In genomic region chr1:19894218-19894617, GRCh38 we compare ENCODE assay signal across 22 cellular contexts. TPM values are rescaled to one million over a fixed set of nuclear protein-coding genes. Genes with fewer than 3 reads are reported as not detected.
DNase-seq lines count a peak whose midpoint lies in the region; ATAC-seq, FAIRE-seq and TF ChIP-seq lines count a peak whose summit lies in the region.
"Had no signal": no experiment of that assay in that cellular context is flagged by ENCODE, and none has a peak within 500 bp of the region (broad histone marks: within the 10 kb centered on the region; RNA-seq: fewer than 3 reads in every experiment).

No MANE protein-coding gene starts in this region.

- 71% methylated on average over 5 of the region's 5 CpGs for WGBS in A549 (ENCODE audit: missing lambda C conversion rate)
- no CpG with 5 or more reads among the region's 5 CpGs for WGBS in IMR-90 (ENCODE audit: extremely low coverage in 2 of 2, insufficient read length in 1 of 2), 2 experiments

- H2BK5ac ChIP-seq in IMR-90 (ENCODE audit: low read depth, low read length, poor library complexity, severe bottlenecking), result no peak overlapping the region

- TF ChIP-seq CTCF in A549 (IDR thresholded peaks at IDR 0.05) (no peak), IMR-90 (conservative IDR thresholded peaks at IDR 0.05; ENCODE audit: low read depth, low read length) (no peak), astrocyte of the spinal cord (IDR thresholded peaks at IDR 0.05; ENCODE audit: low read depth, low read length) (no peak), Peyer's patch (IDR thresholded peaks at IDR 0.05) (no peak)

- H4K8ac ChIP-seq in IMR-90 (ENCODE audit: low read depth in 2 of 2, low read length in 2 of 2), result no peak overlapping the region

- H2BK20ac ChIP-seq in IMR-90 (ENCODE audit: low read depth, low read length), result no peak overlapping the region

- no peak overlapping the region for H2BK15ac ChIP-seq in IMR-90 (ENCODE audit: low read depth, low read length)

- no peak for TF ChIP-seq EP300 in A549 (IDR thresholded peaks at IDR 0.05)

- H3K36me3 ChIP-seq in IMR-90 (ENCODE audit: control insufficient read depth, insufficient read depth, low read length) (peaks cover 23% of the 10 kb centered on the region), Peyer's patch (peaks cover 0 to 78% (median 0%) of the 10 kb centered on the region in 3 donors)

- DNase-seq in A549 (ENCODE audit: low read depth in 1 of 2, low spot score in 1 of 2), result no peak
- no peak for DNase-seq in IMR-90
- peak; percentile 26 for DNase-seq in astrocyte of the spinal cord (ENCODE audit: low read depth, low spot score)
- DNase-seq in fibroblast of the conjunctiva (ENCODE audit: low read depth), result peak; percentile 14
- DNase-seq in NCI-H2196 treated with DMSO at 0.1 percent for 48 hours (lab: John Stamatoyannopoulos, UW; ENCODE audit: unreplicated experiment), result no peak
- no peak for DNase-seq in Peyer's patch
- DNase-seq in effector CD4-positive, alpha-beta T cell, result no peak
- DNase-seq: BE2C; CD4-positive, CD25-positive, alpha-beta regulatory T cell; H9; NCI-H1105; NCI-H146; NCI-H2029; NCI-H226; NCI-H510A treated with DMSO at 0.1 percent for 48 hours; NCI-H748 treated with DMSO at 0.1 percent for 48 hours; Right ventricle myocardium superior had no signal

- H3K4ac ChIP-seq in IMR-90 (ENCODE audit: low read depth, low read length), result no peak overlapping the region

- no peak overlapping the region for H4K5ac ChIP-seq in IMR-90 (ENCODE audit: low read depth, low read length)

- FAIRE-seq in A549 (lab: Jason Lieb, UNC), result no peak
- FAIRE-seq: A204.1, HTR-8/SVneo had no signal

- no peak overlapping the region for H3K23ac ChIP-seq in IMR-90 (ENCODE audit: low read depth, low read length)

- no peak overlapping the region for H2BK120ac ChIP-seq in IMR-90 (ENCODE audit: low read depth, low read length)

- H3K27me3 ChIP-seq in IMR-90 (ENCODE audit: control insufficient read depth, insufficient read depth, low read length) (no peaks in the 10 kb centered on the region), Peyer's patch (no peaks in the 10 kb centered on the region)
- H3K27me3 ChIP-seq: BE2C had no signal

- peaks cover 19% of the 10 kb centered on the region; the same call in 2 of the 3 replicates for H3K4me1 ChIP-seq in A549
- peaks cover 3% of the 10 kb centered on the region for H3K4me1 ChIP-seq in IMR-90 (ENCODE audit: control insufficient read depth, insufficient read depth, low read length)
- no peaks in the 10 kb centered on the region for H3K4me1 ChIP-seq in Peyer's patch
- H3K4me1 ChIP-seq: BE2C had no signal

- no peak overlapping the region for H4K91ac ChIP-seq in IMR-90 (ENCODE audit: insufficient read depth, low read depth, low read length)

- in situ Hi-C loops in IMR-90 (cut with MboI; ENCODE audit: low sequenced_read_pairs), result no loop called here
- in situ Hi-C loops in astrocyte of the spinal cord (cut with HindIII; ENCODE audit: low sequenced_read_pairs), result no loop called here

- TF ChIP-seq RAD21 in A549 (conservative IDR thresholded peaks at IDR 0.05 in 1 of 2, IDR thresholded peaks at IDR 0.05 in 1 of 2), result no peak
- TF ChIP-seq RAD21 in IMR-90 (IDR thresholded peaks at IDR 0.05; ENCODE audit: low read length), result no peak

- no peak overlapping the region for H3K14ac ChIP-seq in IMR-90 (replicated peaks; ENCODE audit: low read depth, low read length)

- intact Hi-C loops in IMR-90 (cut with micrococcal nuclease), result no loop called here

- H2AFZ ChIP-seq in IMR-90 (replicated peaks; ENCODE audit: low read length, poor library complexity), result no peak overlapping the region

- H3K18ac ChIP-seq in IMR-90 (ENCODE audit: low read depth, low read length), result no peak overlapping the region

- CTCF ChIA-PET in A549 (lab: Yijun Ruan, JAX) (interaction anchor here (0.8 to 4.2 kb wide), 4 partner anchors 12 to 25 kb away, joined by 3 to 27 read pairs (median 4); partner anchors contain the start of gene OTUD3), IMR-90 (lab: Yijun Ruan, JAX) (no interaction called here)

- no peak overlapping the region for H3K9ac ChIP-seq in IMR-90 (ENCODE audit: low read depth, low read length)
- H3K9ac ChIP-seq: KMS-11 had no signal

- POLR2A ChIA-PET in A549 (lab: Yijun Ruan, JAX) (interaction anchor here (2.2 kb wide), 1 partner anchor 12 kb away, joined by 10 read pairs; the partner anchor contains the start of gene OTUD3), IMR-90 (lab: Charles Lee; ENCODE audit: unreplicated experiment) (no interaction called here)

- H4K20me1 ChIP-seq in IMR-90 (ENCODE audit: insufficient read depth, low read length), result peaks cover 33% of the 10 kb centered on the region; the same call in 1 of the 2 replicates

- H3K56ac ChIP-seq in IMR-90 (ENCODE audit: extremely low read depth, insufficient read depth, low read length), result no peak overlapping the region

- no peak overlapping the region for H2AK5ac ChIP-seq in IMR-90 (ENCODE audit: low read depth, low read length)

- TF ChIP-seq POLR2A in A549 (IDR thresholded peaks at IDR 0.05; ENCODE audit: low read length) (no peak), IMR-90 (IDR thresholded peaks at IDR 0.05; ENCODE audit: low read depth, low read length) (no peak), Peyer's patch (IDR thresholded peaks at IDR 0.05) (no peak)

- no peak overlapping the region for H2AK9ac ChIP-seq in IMR-90 (replicated peaks; ENCODE audit: low read depth, low read length, poor library complexity)

- peak overlapping the region; percentile 41 to 47; a peak in 1 of 6 replicates for H3K27ac ChIP-seq in A549
- H3K27ac ChIP-seq in IMR-90 (ENCODE audit: insufficient read depth, low read length), result no peak overlapping the region
- H3K27ac ChIP-seq in Peyer's patch, result no peak overlapping the region
- H3K27ac ChIP-seq: KMS-11 had no signal

- H3K79me1 ChIP-seq in IMR-90 (ENCODE audit: low read depth in 1 of 2, low read length in 2 of 2), result peaks cover 36 to 60% of the 10 kb centered on the region in 2 experiments

- no peaks in the 10 kb centered on the region for H3K9me3 ChIP-seq in A549
- no peaks in the 10 kb centered on the region for H3K9me3 ChIP-seq in IMR-90 (ENCODE audit: control insufficient read depth, insufficient read depth, low read length)
- H3K9me3 ChIP-seq in Peyer's patch, result no peaks in the 10 kb centered on the region
- H3K9me3 ChIP-seq: BE2C had no signal

- no peak overlapping the region for H3K4me3 ChIP-seq in A549
- H3K4me3 ChIP-seq in IMR-90 (ENCODE audit: insufficient read depth, low read depth, low read length), result no peak overlapping the region
- H3K4me3 ChIP-seq in astrocyte of the spinal cord (ENCODE audit: low read depth, low read length), result no peak overlapping the region
- H3K4me3 ChIP-seq in Peyer's patch, result no peak overlapping the region

- H3K4me2 ChIP-seq in A549 (peak overlapping the region; percentile 12; the same call in 1 of the 3 replicates), IMR-90 (ENCODE audit: low read depth, low read length) (no peak overlapping the region)
- H3K4me2 ChIP-seq: KMS-11 had no signal

- peaks cover 20% of the 10 kb centered on the region for H3K9me1 ChIP-seq in IMR-90 (ENCODE audit: insufficient read depth, low read length)

- ATAC-seq in A549 (no peak), IMR-90 (ENCODE audit: low read depth) (no peak), HG02981 (IDR thresholded peaks at IDR 0.05; ENCODE audit: unreplicated experiment) (no peak)

- BruUV-seq in IMR-90 (replicated peaks; lab: Mats Ljungman, UMichigan), result no TSS peak

- dilution Hi-C loops in IMR-90 (cut with HindIII; ENCODE audit: low sequenced_read_pairs, unreplicated experiment), result no loop called here

TF ChIP-seq in A549, 52 proteins besides CTCF, POLR2A, EP300 and RAD21 (continues in another document):
- TF ChIP-seq JUN (IDR thresholded peaks at IDR 0.05), result no peak

TF ChIP-seq in IMR-90, 13 proteins besides CTCF, POLR2A, EP300 and RAD21:
- TF ChIP-seq CEBPB (IDR thresholded peaks at IDR 0.05; ENCODE audit: low read depth, low read length), result peak; percentile 30; the same call in 1 of the 2 replicates
- no peak for TF ChIP-seq USF2 (IDR thresholded peaks at IDR 0.05; ENCODE audit: low read depth, low read length)

RNA-seq across cellular contexts. Expression of gene OTUD3, which starts 12.0 kb away (rescaled TPM):
- polyA plus RNA-seq in A549 (2011; rRNA removed), result 4.5 and 4.9 TPM in 2 replicates
- 1.3 and 1.5 TPM in 2 replicates for polyA plus RNA-seq in A549 (2012; cell fraction: cytosol; rRNA removed)
- polyA plus RNA-seq in A549 (2012; cell fraction: nucleus; rRNA removed), result 3.3 and 5.5 TPM in 2 replicates
- polyA plus RNA-seq in A549 (2017; fragmentation: RNase III; extraction: RNeasy Plus Mini Kit Qiagen cat#74134 plus additional on column Dnase treatment), result 3.1 to 3.6 TPM (median 3.5 TPM) in 3 replicates
- 2.9 and 4.7 TPM in 2 replicates for polyA minus RNA-seq in A549 (2011; rRNA and poly(A)+ RNA removed)
- total RNA-seq in IMR-90 (2012; rRNA removed), result 2.9 and 6.1 TPM in 2 replicates
- polyA plus RNA-seq in IMR-90 (2012; rRNA removed), result 2.6 and 3.1 TPM in 2 replicates
- polyA plus RNA-seq in IMR-90 (2012; cell fraction: cytosol; rRNA removed), result 0.89 and 1.4 TPM in 2 replicates
- 4.3 and 10.2 TPM in 2 replicates for polyA plus RNA-seq in IMR-90 (2012; cell fraction: nucleus; rRNA removed; ENCODE audit: low replicate concordance)
- 10 to 100 TPM in 1 of 4 donors, 1 to 10 TPM in 3; 6.5 to 13.6 (median 8.2) TPM for total RNA-seq in Peyer's patch

RNA-seq across cellular contexts. Expression of gene PLA2G2E, which starts 29.2 kb away (rescaled TPM):
- not detected in 2 replicates for polyA plus RNA-seq in A549 (2011; rRNA removed)
- polyA plus RNA-seq in A549 (2012; cell fraction: cytosol; rRNA removed), result not detected in 2 replicates
- polyA plus RNA-seq in A549 (2012; cell fraction: nucleus; rRNA removed), result not detected in 2 replicates
- not detected in 3 replicates for polyA plus RNA-seq in A549 (2017; fragmentation: RNase III; extraction: RNeasy Plus Mini Kit Qiagen cat#74134 plus additional on column Dnase treatment)
- not detected in 2 replicates for polyA minus RNA-seq in A549 (2011; rRNA and poly(A)+ RNA removed)
- total RNA-seq in IMR-90 (2012; rRNA removed), result not detected in 2 replicates
- polyA plus RNA-seq in IMR-90 (2012; rRNA removed), result not detected in 2 replicates
- not detected in 2 replicates for polyA plus RNA-seq in IMR-90 (2012; cell fraction: cytosol; rRNA removed)
- not detected in 2 replicates for polyA plus RNA-seq in IMR-90 (2012; cell fraction: nucleus; rRNA removed; ENCODE audit: low replicate concordance)
- not detected for total RNA-seq in Peyer's patch
- total RNA-seq: CD4-positive, CD25-positive, alpha-beta regulatory T cell; H9; Right ventricle myocardium superior; SK-MEL-5 had no signal
- polyA plus RNA-seq: CD4-positive, CD25-positive, alpha-beta regulatory T cell had no signal

Comparison
In these comparisons a context has a peak if more than half of its experiments do, and no peak if none do; other contexts are left out.
1. DNase-seq: peak in astrocyte of the spinal cord (single experiment) and fibroblast of the conjunctiva (single experiment); none in A549 (0 of 2), IMR-90 (single experiment), NCI-H2196 treated with DMSO at 0.1 percent for 48 hours (single experiment), Peyer's patch (0 of 3) and effector CD4-positive, alpha-beta T cell (single experiment).
2. H3K27ac ChIP-seq: peak in A549 (2 of 2); none in IMR-90 (single experiment) and Peyer's patch (0 of 4).